ENCODE assay signal across 18 cellular contexts in the genomic region with DNA sequence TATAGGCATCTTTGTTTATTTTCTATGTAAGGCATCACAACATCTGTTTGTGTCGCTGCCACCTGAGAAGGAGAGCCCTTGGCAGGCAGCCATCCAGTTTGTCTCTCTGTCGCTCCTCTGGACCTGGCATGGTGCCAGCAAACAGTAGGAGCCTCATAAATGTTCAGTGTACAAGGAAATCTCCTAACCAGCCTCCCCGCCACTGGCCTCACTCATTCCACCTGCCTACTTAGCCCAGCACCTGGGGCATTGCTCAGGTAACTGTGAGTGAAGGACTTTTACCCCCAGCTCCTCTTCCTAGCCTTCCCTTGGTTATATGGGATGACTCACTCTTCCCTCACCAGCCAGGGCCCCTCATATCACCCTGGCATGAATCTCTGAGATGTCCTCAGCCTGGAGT.
DNase-seq lines count a peak whose midpoint lies in the region; ATAC-seq and TF ChIP-seq lines count a peak whose summit lies in the region.
"Had no signal": no experiment of that assay in that cellular context is flagged by ENCODE, and none has a peak within 500 bp of the region (broad histone marks: within the 10 kb centered on the region; RNA-seq: fewer than 3 reads in every experiment).

No MANE protein-coding gene starts in this region.

- no peak for TF ChIP-seq CTCF in HEK293 (tag by site-specific recombination; IDR thresholded peaks at IDR 0.05)
- no peak for TF ChIP-seq CTCF in PC-3 (conservative IDR thresholded peaks at IDR 0.05; ENCODE audit: low read depth, low read length)
- TF ChIP-seq CTCF in mucosa of descending colon (IDR thresholded peaks at IDR 0.05): no peak

- CTCF ChIA-PET in HEK293 (lab: Yijun Ruan, JAX) (no interaction called here), PC-3 (lab: Charles Lee) (no interaction called here)

- no peak overlapping the region for H3K4me2 ChIP-seq in PC-3 (ENCODE audit: low read length)

- H3K36me3 ChIP-seq in HEK293 (ENCODE audit: control insufficient read depth in 2 of 2, insufficient read depth in 1 of 2, low read length in 2 of 2) (no peaks in the 10 kb centered on the region), PC-3 (ENCODE audit: low read depth, low read length) (no peaks in the 10 kb centered on the region), mucosa of descending colon (ENCODE audit: low read depth) (no peaks in the 10 kb centered on the region)
- H3K36me3 ChIP-seq: SJSA1, suprapubic skin had no signal

- H2AFZ ChIP-seq in PC-3 (ENCODE audit: low read length): no peak overlapping the region

- H3K79me2 ChIP-seq in PC-3 (ENCODE audit: low read length): no peaks in the 10 kb centered on the region

- H3K9ac ChIP-seq in PC-3 (ENCODE audit: low read length): no peak overlapping the region

- no peaks in the 10 kb centered on the region for H4K20me1 ChIP-seq in PC-3 (ENCODE audit: low read length)

- H3K9me3 ChIP-seq in HEK293 (ENCODE audit: control insufficient read depth, insufficient read depth, low read depth, low read length): 0 out of 2 replicates have a peak, but pooled peaks cover 2% of the 10 kb centered on the region
- no peaks in the 10 kb centered on the region for H3K9me3 ChIP-seq in PC-3 (ENCODE audit: low read length)
- no peaks in the 10 kb centered on the region for H3K9me3 ChIP-seq in mucosa of descending colon

- no peaks in the 10 kb centered on the region for H3K27me3 ChIP-seq in PC-3 (ENCODE audit: low read length)
- H3K27me3 ChIP-seq: SJSA1, suprapubic skin had no signal

- H3K4me1 ChIP-seq in HEK293 (ENCODE audit: control insufficient read depth, insufficient read depth, low read length) (no peaks in the 10 kb centered on the region), PC-3 (ENCODE audit: insufficient read depth, low read length) (peaks cover 13% of the 10 kb centered on the region; the same call in 1 of the 2 replicates), mucosa of descending colon (ENCODE audit: low read depth) (peaks cover 5% of the 10 kb centered on the region)
- H3K4me1 ChIP-seq: suprapubic skin had no signal

- no peak overlapping the region for H3K27ac ChIP-seq in HEK293 (ENCODE audit: extremely low read depth, low read depth, low read length)
- no peak overlapping the region for H3K27ac ChIP-seq in PC-3 (ENCODE audit: low read length)
- H3K27ac ChIP-seq: 22Rv1, SJSA1, suprapubic skin had no signal

- DNase-seq in DMS 273 (lab: John Stamatoyannopoulos, UW; ENCODE audit: unreplicated experiment) (peak; percentile 48), DMS 273 treated with DMSO at 0.1 percent for 48 hours (lab: John Stamatoyannopoulos, UW) (no peak), PC-3 (peak; percentile 63), mucosa of descending colon (peak in 2 of 3 donors; percentile 12 to 28), mesenteric fat pad (ENCODE audit: low spot score) (no peak)
- DNase-seq in stimulated activated CD4-positive, alpha-beta T cell treated with anti-CD3 and anti-CD28 coated beads, Interleukin-2, amount 100 ng/mL, for 48 hours: no peak
- DNase-seq: activated B cell treated with CpG ODN at 0.5 μM for 24 hours; activated naive CD8-positive, alpha-beta T cell treated with anti-CD3 and anti-CD28 coated beads, Interleukin-2, amount 50 U/mL, for 24 hours; C1 segment of cervical spinal cord; DMS153; foreskin melanocyte; MV-4-11; nephron progenitor cell had no signal

- no TSS peak for BruUV-seq in PC-3 (replicated peaks; lab: Mats Ljungman, UMichigan)

- POLR2A ChIA-PET in HEK293 (lab: Yijun Ruan, JAX) (interaction anchor here (0.7 kb wide), 1 partner anchor 62 kb away, joined by 3 read pairs; the partner anchor contains the start of gene NPTX2), PC-3 (lab: Charles Lee; ENCODE audit: unreplicated experiment) (interaction anchor here (0.7 kb wide), 1 partner anchor 639 kb away, joined by 3 read pairs; no protein-coding TSS in a partner anchor)

- H3K4me3 ChIP-seq in HEK293 (ENCODE audit: low read depth, low read length) (no peak overlapping the region), PC-3 (ENCODE audit: low read length) (no peak overlapping the region), mucosa of descending colon (no peak overlapping the region)
- H3K4me3 ChIP-seq: SJSA1, suprapubic skin had no signal

- ATAC-seq in PC-3 (peak; percentile 82), mucosa of descending colon (peak; percentile 81), HG03469 (IDR thresholded peaks at IDR 0.05; ENCODE audit: unreplicated experiment) (no peak)
- ATAC-seq: activated naive CD8-positive, alpha-beta T cell treated with anti-CD3 and anti-CD28 coated beads, Interleukin-2, amount 50 U/mL, for 24 hours had no signal

- no peaks in the 10 kb centered on the region for H3K9me2 ChIP-seq in PC-3 (replicated peaks; ENCODE audit: low read length)

- intact Hi-C loops in PC-3 (cut with micrococcal nuclease): no loop called here
- intact Hi-C loops in mucosa of descending colon (cut with DNase I, micrococcal nuclease): no loop called here

- no peaks in the 10 kb centered on the region for H3F3A ChIP-seq in PC-3 (ENCODE audit: low read length, unreplicated experiment)

TF ChIP-seq in HEK293, 187 proteins besides CTCF, POLR2A, EP300 and RAD21 (continues in another document):
- TF ChIP-seq, protein P1, sequence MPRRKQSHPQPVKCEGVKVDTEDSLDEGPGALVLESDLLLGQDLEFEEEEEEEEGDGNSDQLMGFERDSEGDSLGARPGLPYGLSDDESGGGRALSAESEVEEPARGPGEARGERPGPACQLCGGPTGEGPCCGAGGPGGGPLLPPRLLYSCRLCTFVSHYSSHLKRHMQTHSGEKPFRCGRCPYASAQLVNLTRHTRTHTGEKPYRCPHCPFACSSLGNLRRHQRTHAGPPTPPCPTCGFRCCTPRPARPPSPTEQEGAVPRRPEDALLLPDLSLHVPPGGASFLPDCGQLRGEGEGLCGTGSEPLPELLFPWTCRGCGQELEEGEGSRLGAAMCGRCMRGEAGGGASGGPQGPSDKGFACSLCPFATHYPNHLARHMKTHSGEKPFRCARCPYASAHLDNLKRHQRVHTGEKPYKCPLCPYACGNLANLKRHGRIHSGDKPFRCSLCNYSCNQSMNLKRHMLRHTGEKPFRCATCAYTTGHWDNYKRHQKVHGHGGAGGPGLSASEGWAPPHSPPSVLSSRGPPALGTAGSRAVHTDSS (tag by site-specific recombination; IDR thresholded peaks at IDR 0.05): no peak
- TF ChIP-seq ZNF645 (tag by site-specific recombination; IDR thresholded peaks at IDR 0.05): no peak
- TF ChIP-seq ZNF133 (tag by site-specific recombination; IDR thresholded peaks at IDR 0.05): no peak
- TF ChIP-seq ZNF48 (tag by site-specific recombination; IDR thresholded peaks at IDR 0.05): no peak
- no peak for TF ChIP-seq BCL6B (tag by site-specific recombination; IDR thresholded peaks at IDR 0.05)
- TF ChIP-seq ZNF423 (tag by site-specific recombination; IDR thresholded peaks at IDR 0.05): no peak
- TF ChIP-seq ZNF37A (tag by site-specific recombination; IDR thresholded peaks at IDR 0.05): 0 out of 2 replicates have a peak, but pooled peaks have one; percentile 52
- no peak for TF ChIP-seq ZNF629 (tag by site-specific recombination; IDR thresholded peaks at IDR 0.05)
- no peak for TF ChIP-seq SCRT1 (tag by site-specific recombination; IDR thresholded peaks at IDR 0.05; ENCODE audit: borderline replicate concordance)
- no peak for TF ChIP-seq ZBTB17 (tag by site-specific recombination; IDR thresholded peaks at IDR 0.05)
- no peak for TF ChIP-seq ZNF202 (tag by site-specific recombination; IDR thresholded peaks at IDR 0.05; ENCODE audit: borderline replicate concordance)
- peak; percentile 78 for TF ChIP-seq ZNF600 (tag by site-specific recombination; IDR thresholded peaks at IDR 0.05)
- 0 out of 2 replicates have a peak, but pooled peaks have one; percentile 28 for TF ChIP-seq ZNF692 (tag by site-specific recombination; IDR thresholded peaks at IDR 0.05)
- TF ChIP-seq ZBTB48 (tag by site-specific recombination; IDR thresholded peaks at IDR 0.05): peak; percentile 81; the same call in 1 of the 2 replicates
- no peak for TF ChIP-seq ZNF548 (tag by site-specific recombination; IDR thresholded peaks at IDR 0.05)
- no peak for TF ChIP-seq ZNF654 (tag by site-specific recombination; IDR thresholded peaks at IDR 0.05; ENCODE audit: low read depth)
- TF ChIP-seq GFI1B (tag by site-specific recombination; IDR thresholded peaks at IDR 0.05): no peak
- no peak for TF ChIP-seq ZFP69B (tag by site-specific recombination; IDR thresholded peaks at IDR 0.05)
- no peak for TF ChIP-seq ZFHX2 (tag by site-specific recombination; conservative IDR thresholded peaks at IDR 0.05)

Comparison
In these comparisons a context has a peak if more than half of its experiments do, and no peak if none do; other contexts are left out.
1. DNase-seq: peak in DMS 273 (single experiment), PC-3 (single experiment) and mucosa of descending colon (2 of 3); none in DMS 273 treated with DMSO at 0.1 percent for 48 hours (single experiment), mesenteric fat pad (single experiment) and stimulated activated CD4-positive, alpha-beta T cell treated with anti-CD3 and anti-CD28 coated beads, Interleukin-2, amount 100 ng/mL, for 48 hours (0 of 2).